Comparison of ENCODE assay signal across 23 cellular contexts in the genomic region with DNA sequence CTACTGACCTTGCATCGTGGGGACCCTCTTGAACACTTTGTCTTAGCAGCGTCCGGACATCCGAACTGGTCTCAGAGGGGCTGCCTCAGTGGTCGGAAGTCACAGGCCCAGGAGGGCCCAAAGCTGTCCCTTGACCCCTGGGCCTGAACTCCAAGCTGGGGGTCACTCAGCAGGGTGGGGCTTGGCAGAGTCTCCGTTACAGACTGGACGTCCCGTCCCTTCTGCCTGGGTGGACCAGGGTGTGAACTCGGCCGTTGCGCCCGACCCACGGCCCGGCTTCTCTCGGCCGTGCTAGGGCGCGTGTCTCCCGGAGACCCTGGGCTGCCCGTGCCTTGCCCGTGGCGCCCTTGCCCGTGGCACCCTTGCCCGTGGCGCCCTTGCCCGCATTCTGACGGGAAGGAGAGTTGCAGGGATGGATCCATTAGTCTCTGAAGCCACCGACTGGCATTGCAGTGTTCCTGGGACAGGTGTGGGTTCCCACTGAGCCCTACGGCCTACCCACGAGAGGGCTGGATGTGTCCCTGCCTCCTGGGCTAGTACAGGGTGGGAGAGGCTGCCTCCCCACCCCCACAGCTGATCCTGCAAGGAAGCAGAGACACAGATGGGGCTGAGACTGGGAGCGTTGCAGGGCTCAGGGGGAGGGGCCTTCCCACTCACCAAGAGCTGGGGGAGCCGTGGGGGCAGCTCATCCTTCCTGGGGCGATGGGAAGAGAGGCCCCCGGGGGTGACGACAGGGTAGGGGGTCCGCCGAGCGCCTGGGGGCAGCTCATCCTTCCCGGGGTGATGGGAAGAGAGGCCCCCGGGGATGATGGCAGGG. TPM values are rescaled to one million over a fixed set of nuclear protein-coding genes. Genes with fewer than 3 reads are reported as not detected.
DNase-seq lines count a peak whose midpoint lies in the region; ATAC-seq and TF ChIP-seq lines count a peak whose summit lies in the region.
"Had no signal": no experiment of that assay in that cellular context is flagged by ENCODE, and none has a peak within 500 bp of the region (broad histone marks: within the 10 kb centered on the region; RNA-seq: fewer than 3 reads in every experiment).

No MANE protein-coding gene starts in this region.

- H3K36me3 ChIP-seq in gastroesophageal sphincter (peaks cover 0 to 4% of the 10 kb centered on the region in 2 donors), neuronal stem cell (replicated peaks in 1 of 2; ENCODE audit: control insufficient read depth in 2 of 2, insufficient read depth in 2 of 2, low read length in 2 of 2) (no peaks in the 10 kb centered on the region), upper lobe of left lung (no peaks in the 10 kb centered on the region)
- H3K36me3 ChIP-seq: pancreas had no signal

- TF ChIP-seq EP300 in gastroesophageal sphincter (IDR thresholded peaks at IDR 0.05) (no peak), upper lobe of left lung (IDR thresholded peaks at IDR 0.05) (peak in 2 of 4 donors; percentile 17 to 68)

- no peak overlapping the region for H4K8ac ChIP-seq in neuronal stem cell (ENCODE audit: low read depth, low read length)

- H3K14ac ChIP-seq in neuronal stem cell (ENCODE audit: low read length): peak overlapping the region; percentile 71

- peak overlapping the region; percentile 60 for H2BK5ac ChIP-seq in neuronal stem cell (ENCODE audit: low read length)

- no peak overlapping the region for H2AFZ ChIP-seq in neuronal stem cell (ENCODE audit: low read length)

- H2BK15ac ChIP-seq in neuronal stem cell (ENCODE audit: low read length): no peak overlapping the region

- 70 to 91% methylated on average over 4 to 15 of the region's 40 CpGs for WGBS in gastroesophageal sphincter (ENCODE audit: low coverage in 1 of 2), 2 donors
- WGBS in neuronal stem cell (ENCODE audit: extremely low coverage in 2 of 2, insufficient read length in 2 of 2, insufficient replicate concordance in 1 of 2), 2 donors: no CpG with 5 or more reads among the region's 40 CpGs
- 83 to 89% methylated on average over 22 to 32 of the region's 40 CpGs for WGBS in upper lobe of left lung, 2 donors

- H3K9me3 ChIP-seq in gastroesophageal sphincter (no peaks in the 10 kb centered on the region), neuronal stem cell (replicated peaks in 1 of 2; ENCODE audit: control insufficient read depth in 2 of 2, insufficient read depth in 1 of 2, low read depth in 1 of 2, low read length in 2 of 2) (no peaks in the 10 kb centered on the region), upper lobe of left lung (no peaks in the 10 kb centered on the region)
- H3K9me3 ChIP-seq: pancreas had no signal

- peak overlapping the region in 1 of 2 donors; percentile 76 for H3K4me3 ChIP-seq in gastroesophageal sphincter
- H3K4me3 ChIP-seq in neuronal stem cell (ENCODE audit: low read length in 2 of 2): no peak overlapping the region
- H3K4me3 ChIP-seq in upper lobe of left lung: no peak overlapping the region
- H3K4me3 ChIP-seq: pancreas, skin epidermis had no signal

- no peak overlapping the region for H3K18ac ChIP-seq in neuronal stem cell (ENCODE audit: low read length)

- no peak for TF ChIP-seq CTCF in gastroesophageal sphincter (IDR thresholded peaks at IDR 0.05)
- no peak for TF ChIP-seq CTCF in upper lobe of left lung (IDR thresholded peaks at IDR 0.05)

- H2AK5ac ChIP-seq in neuronal stem cell (ENCODE audit: low read depth, low read length): no peak overlapping the region

- no peak overlapping the region for H2BK12ac ChIP-seq in neuronal stem cell (ENCODE audit: low read length)

- H3K4me2 ChIP-seq in neuronal stem cell (ENCODE audit: insufficient read depth, low read length, poor library complexity, severe bottlenecking): no peak overlapping the region

- no peak overlapping the region for H3K9ac ChIP-seq in neuronal stem cell (ENCODE audit: low read depth, low read length, poor library complexity)

- peaks cover 3 to 96% (median 56%) of the 10 kb centered on the region in 3 donors for H3K4me1 ChIP-seq in gastroesophageal sphincter
- peaks cover 15 to 21% of the 10 kb centered on the region in 2 donors for H3K4me1 ChIP-seq in neuronal stem cell (ENCODE audit: control insufficient read depth in 2 of 2, insufficient read depth in 1 of 2, low read depth in 1 of 2, low read length in 2 of 2)
- peaks cover 19 to 45% (median 23%) of the 10 kb centered on the region in 4 donors for H3K4me1 ChIP-seq in upper lobe of left lung

- no peak for ATAC-seq in gastroesophageal sphincter
- ATAC-seq in upper lobe of left lung (ENCODE audit: low FRiP score in 2 of 2): no peak
- ATAC-seq in GM18873 (IDR thresholded peaks at IDR 0.05; ENCODE audit: low FRiP score, unreplicated experiment): no peak
- ATAC-seq: activated CD8-positive, alpha-beta memory T cell treated with anti-CD3 and anti-CD28 coated beads, Interleukin-2, amount 10 ng/mL, durations not matched to agents 7 days and 5 days; activated T-helper 17 cell treated with anti-CD3 and anti-CD28 coated beads, Interleukin-2, amount 50 U/mL, for 72 hours; naive thymus-derived CD8-positive, alpha-beta T cell; stimulated activated naive B cell treated with anti-CD40 and anti-IgM and Interleukin-4, amounts not matched to agents 10 μg/mL and 1 μg/mL and 100 μg/mL, for 72 hours had no signal

- H3K27me3 ChIP-seq in gastroesophageal sphincter (peaks cover 89% of the 10 kb centered on the region), neuronal stem cell (ENCODE audit: control insufficient read depth in 3 of 3, insufficient read depth in 3 of 3, low read depth in 1 of 3, low read length in 3 of 3) (peaks cover 0 to 13% (median 0%) of the 10 kb centered on the region in 3 experiments), upper lobe of left lung (peaks cover 0 to 61% (median 24%) of the 10 kb centered on the region in 4 donors)

- no peak overlapping the region for H3K4ac ChIP-seq in neuronal stem cell (ENCODE audit: low read length)

- H2BK120ac ChIP-seq in neuronal stem cell (ENCODE audit: low read depth, low read length): no peak overlapping the region

- peaks cover 28% of the 10 kb centered on the region for H3K79me1 ChIP-seq in neuronal stem cell (ENCODE audit: low read depth, low read length)

- no peak overlapping the region for H4K91ac ChIP-seq in neuronal stem cell (ENCODE audit: low read depth, low read length, poor library complexity)

- H3K27ac ChIP-seq in gastroesophageal sphincter (peak overlapping the region; percentile 80 to 98 (median 94)), neuronal stem cell (replicated peaks; ENCODE audit: low read length) (no peak overlapping the region), upper lobe of left lung (peak overlapping the region in 3 of 4 donors; percentile 42 to 68 (median 42))
- H3K27ac ChIP-seq: 22Rv1, pancreas, RWPE1 had no signal

- no peak for TF ChIP-seq POLR2A in gastroesophageal sphincter (IDR thresholded peaks at IDR 0.05)
- no peak for TF ChIP-seq POLR2A in upper lobe of left lung (IDR thresholded peaks at IDR 0.05)

- DNase-seq in DMS 273 (lab: John Stamatoyannopoulos, UW; ENCODE audit: unreplicated experiment) (peak; percentile 58), DMS 273 treated with DMSO at 0.1 percent for 48 hours (lab: John Stamatoyannopoulos, UW) (no peak), neuronal stem cell (ENCODE audit: low spot score) (no peak), upper lobe of left lung (peak in 1 of 2 donors; percentile 75), T-helper 9 cell (no peak)
- no peak for DNase-seq in activated CD4-positive, CD25-positive, alpha-beta regulatory T cell (lab: John Stamatoyannopoulos, UW)
- DNase-seq: activated CD4-positive, alpha-beta T cell treated with anti-CD3 and anti-CD28 coated beads, Interleukin-2, amount 10 ng/mL, durations not matched to agents 24 days and 14 days; activated CD8-positive, alpha-beta memory T cell treated with anti-CD3 and anti-CD28 coated beads, Interleukin-2, amount 10 ng/mL, durations not matched to agents 7 days and 5 days; HCEC 1CT; hippocampal formation; naive thymus-derived CD8-positive, alpha-beta T cell; NCI-H510A treated with DMSO at 0.1 percent for 48 hours; stimulated activated CD4-positive, alpha-beta T cell treated with anti-CD3 and anti-CD28 coated beads, Interleukin-2, amount 100 ng/mL, for 24 hours; stimulated activated naive B cell treated with anti-CD40 and anti-IgM and Interleukin-4, amounts not matched to agents 10 μg/mL and 1 μg/mL and 100 μg/mL, for 72 hours; SW 1271; trophoblast cell had no signal

- H3K23ac ChIP-seq in neuronal stem cell (ENCODE audit: low read depth, low read length, poor library complexity): peak overlapping the region; percentile 52

RNA-seq across cellular contexts. Expression of a gene that starts 4.9 kb away (rescaled TPM):
- total RNA-seq in gastroesophageal sphincter (100 to 1,000 TPM; 133 to 330 (median 173) TPM), upper lobe of left lung (10 to 100 TPM in 2 of 6 donors, 1 to 10 TPM in 4; 6.4 to 46.1 (median 9.3) TPM)
- 21.5 TPM for polyA plus RNA-seq in neuronal stem cell (2013, experiment 1 of 2)
- polyA plus RNA-seq in neuronal stem cell (2013, experiment 2 of 2): 21.7 TPM
